In genomic region chr14:104729176-104729834, GRCh38 we compare ENCODE assay signal across 7 cellular contexts. TPM values are rescaled to one million over a fixed set of nuclear protein-coding genes. Genes with fewer than 3 reads are reported as not detected.
DNase-seq lines count a peak whose midpoint lies in the region; ATAC-seq, FAIRE-seq and TF ChIP-seq lines count a peak whose summit lies in the region.
"Not testable (repeated sequence)": the region's sequence is repeated elsewhere in the genome, so short reads cannot be mapped to it uniquely, and the experiment has no call there.

No MANE protein-coding gene starts in this region.

- not testable (repeated sequence) for ATAC-seq in A549; HepG2; stimulated activated naive B cell treated with anti-CD40 and anti-IgM and Interleukin-4, amounts not matched to agents 10 μg/mL and 1 μg/mL and 100 μg/mL, for 72 hours (replicated peaks)
- peak; percentile 53 for ATAC-seq in K562

- H3K36me3 ChIP-seq in K562 (ENCODE audit: control insufficient read depth, insufficient read depth, low read length); HepG2 (replicated peaks in 1 of 2; ENCODE audit: control insufficient read depth in 1 of 2, insufficient read depth in 2 of 2, low read length in 2 of 2); neuronal stem cell (replicated peaks in 1 of 2; ENCODE audit: control insufficient read depth in 2 of 2, insufficient read depth in 2 of 2, low read length in 2 of 2): not testable (repeated sequence)

- peak overlapping the region; percentile 38 to 54; a peak in 3 of 4 replicates for H3K9ac ChIP-seq in K562 (ENCODE audit: insufficient read depth in 1 of 2, low read depth in 2 of 2, low read length in 2 of 2)
- not testable (repeated sequence) for H3K9ac ChIP-seq in HepG2 (ENCODE audit: insufficient read depth, low read depth, low read length)
- H3K9ac ChIP-seq in neuronal stem cell (ENCODE audit: low read depth, low read length, poor library complexity) = peak overlapping the region; percentile 63

- H3K23ac ChIP-seq in neuronal stem cell (ENCODE audit: low read depth, low read length, poor library complexity) = peak overlapping the region; percentile 44

- H4K8ac ChIP-seq in neuronal stem cell (ENCODE audit: low read depth, low read length) = not testable (repeated sequence)

- H4K91ac ChIP-seq in neuronal stem cell (ENCODE audit: low read depth, low read length, poor library complexity) = not testable (repeated sequence)

- H3K4me2 ChIP-seq in A549; HepG2 (ENCODE audit: low read depth, low read length); neuronal stem cell (ENCODE audit: insufficient read depth, low read length, poor library complexity, severe bottlenecking): not testable (repeated sequence)
- H3K4me2 ChIP-seq in K562 (ENCODE audit: insufficient read depth, low read length) = peak overlapping the region; percentile 84

- not testable (repeated sequence) for H3K4me3 ChIP-seq in A549; K562; HepG2 (replicated peaks in 1 of 3; ENCODE audit: insufficient read depth in 1 of 3, low read depth in 2 of 3, low read length in 3 of 3); neuronal stem cell (ENCODE audit: low read length in 2 of 2)

- FAIRE-seq in A549 (lab: Jason Lieb, UNC); HepG2 (lab: Jason Lieb, UNC): not testable (repeated sequence)
- FAIRE-seq in K562 (lab: Jason Lieb, UNC) = peak; percentile 80

- H2BK5ac ChIP-seq in neuronal stem cell (ENCODE audit: low read length) = peak overlapping the region; percentile 19

- H2AFZ ChIP-seq in K562 (ENCODE audit: low read depth, low read length) = peak overlapping the region; percentile 87
- not testable (repeated sequence) for H2AFZ ChIP-seq in HepG2 (ENCODE audit: low read length); neuronal stem cell (ENCODE audit: low read length)

- H3K27me3 Mint-ChIP-seq in HFFc6 (ENCODE audit: insufficient read depth) = peaks cover 32% of the 10 kb centered on the region
- peaks cover 16 to 27% of the 10 kb centered on the region in 2 donors for H3K27me3 Mint-ChIP-seq in stimulated activated naive B cell treated with anti-CD40 and anti-IgM and Interleukin-4, amounts not matched to agents 10 μg/mL and 1 μg/mL and 100 μg/mL, for 72 hours

- H3K4ac ChIP-seq in neuronal stem cell (ENCODE audit: low read length) = not testable (repeated sequence)

- H2BK15ac ChIP-seq in neuronal stem cell (ENCODE audit: low read length) = not testable (repeated sequence)

- WGBS in A549 (ENCODE audit: missing lambda C conversion rate) = 80% methylated on average over 22 of the region's 73 CpGs
- 15% methylated on average over 7 of the region's 73 CpGs for WGBS in K562 (ENCODE audit: insufficient coverage, low coverage, missing lambda C conversion rate)
- 95% methylated on average over 64 of the region's 73 CpGs for WGBS in HepG2 (ENCODE audit: low lambda C conversion rate)
- no CpG with 5 or more reads among the region's 73 CpGs for WGBS in neuronal stem cell (ENCODE audit: extremely low coverage in 2 of 2, insufficient read length in 2 of 2, insufficient replicate concordance in 1 of 2), 2 donors

- H3K27ac ChIP-seq in A549; HepG2 (ENCODE audit: extremely low read length, insufficient read depth, low read length); neuronal stem cell (replicated peaks; ENCODE audit: low read length): not testable (repeated sequence)
- H3K27ac ChIP-seq in K562 (ENCODE audit: extremely low read depth, low read depth, low read length) = peak overlapping the region; percentile 91

- H3K9me3 ChIP-seq in A549; K562 (replicated peaks; ENCODE audit: control insufficient read depth, insufficient read depth, low read depth, low read length); HepG2 (ENCODE audit: low read length); neuronal stem cell (replicated peaks in 1 of 2; ENCODE audit: control insufficient read depth in 2 of 2, insufficient read depth in 1 of 2, low read depth in 1 of 2, low read length in 2 of 2): not testable (repeated sequence)

- not testable (repeated sequence) for TF ChIP-seq EP300 in A549 (IDR thresholded peaks at IDR 0.05); K562 (IDR thresholded peaks at IDR 0.05; ENCODE audit: low read length); HepG2 (IDR thresholded peaks at IDR 0.05; ENCODE audit: low read depth in 2 of 2, low read length in 2 of 2); HepG2 (CRISPR knock-in tag; IDR thresholded peaks at IDR 0.05; ENCODE audit: borderline replicate concordance)

- not testable (repeated sequence) for H3K27me3 ChIP-seq in K562 (ENCODE audit: control insufficient read depth in 2 of 2, insufficient read depth in 2 of 2, low read length in 2 of 2); HepG2 (ENCODE audit: control insufficient read depth in 1 of 2, insufficient read depth in 2 of 2, low read length in 2 of 2); neuronal stem cell (ENCODE audit: control insufficient read depth in 3 of 3, insufficient read depth in 3 of 3, low read depth in 1 of 3, low read length in 3 of 3)

- not testable (repeated sequence) for H2BK12ac ChIP-seq in neuronal stem cell (ENCODE audit: low read length)

- peak overlapping the region; percentile 90 for H2AK5ac ChIP-seq in neuronal stem cell (ENCODE audit: low read depth, low read length)

- in situ Hi-C loops in K562 (cut with MboI); HepG2 (cut with HindIII; ENCODE audit: extremely low pct_ligation_motif_present, low pct_unique_long_range_greater_than_20kb): not testable (repeated sequence)

- peak overlapping the region; percentile 29; the same call in 1 of the 2 replicates for H3K27ac Mint-ChIP-seq in HFFc6
- H3K27ac Mint-ChIP-seq in stimulated activated naive B cell treated with anti-CD40 and anti-IgM and Interleukin-4, amounts not matched to agents 10 μg/mL and 1 μg/mL and 100 μg/mL, for 72 hours = peak overlapping the region; percentile 27

- intact Hi-C loops in K562 (cut with micrococcal nuclease); HepG2 (cut with micrococcal nuclease; ENCODE audit: unreplicated experiment): not testable (repeated sequence)

- H3K4me3 Mint-ChIP-seq in HFFc6 = peak overlapping the region; percentile 64; the same call in 1 of the 2 replicates
- H3K4me3 Mint-ChIP-seq in stimulated activated naive B cell treated with anti-CD40 and anti-IgM and Interleukin-4, amounts not matched to agents 10 μg/mL and 1 μg/mL and 100 μg/mL, for 72 hours = not testable (repeated sequence)

- not testable (repeated sequence) for H3K36me3 Mint-ChIP-seq in HFFc6 (ENCODE audit: low read depth); stimulated activated naive B cell treated with anti-CD40 and anti-IgM and Interleukin-4, amounts not matched to agents 10 μg/mL and 1 μg/mL and 100 μg/mL, for 72 hours

- not testable (repeated sequence) for TF ChIP-seq CTCF in A549 (IDR thresholded peaks at IDR 0.05); HFFc6 (IDR thresholded peaks at IDR 0.05); HepG2 (CRISPR knock-in tag; IDR thresholded peaks at IDR 0.05)
- TF ChIP-seq CTCF in K562 (IDR thresholded peaks at IDR 0.05 in 2 of 3, conservative IDR thresholded peaks at IDR 0.05 in 1 of 3; ENCODE audit: insufficient read depth in 2 of 3, low read depth in 1 of 3, low read length in 3 of 3) = 0 out of 6 replicates have a peak, but pooled peaks of 1 of the 3 experiments have one; percentile 13

- not testable (repeated sequence) for BruUV-seq in K562 (replicated peaks; lab: Mats Ljungman, UMichigan); HepG2 (replicated peaks; lab: Mats Ljungman, UMichigan)

- peaks cover 15% of the 10 kb centered on the region for H3K79me2 ChIP-seq in K562 (ENCODE audit: control insufficient read depth, insufficient read depth, low read length)
- not testable (repeated sequence) for H3K79me2 ChIP-seq in HepG2 (ENCODE audit: insufficient read depth, low read length)

- TF ChIP-seq POLR2A in A549 (IDR thresholded peaks at IDR 0.05; ENCODE audit: low read length); HepG2 (IDR thresholded peaks at IDR 0.05; ENCODE audit: insufficient read depth in 1 of 2, low read depth in 2 of 2, low read length in 2 of 2): not testable (repeated sequence)
- peak; percentile 39; the same call in 1 of the 2 replicates for TF ChIP-seq POLR2A in K562 (conservative IDR thresholded peaks at IDR 0.05)

- CTCF ChIA-PET in A549 (lab: Yijun Ruan, JAX) = interaction anchor here (1.1 to 2.9 kb wide), 3 partner anchors 16 to 285 kb away, joined by 3 to 9 read pairs (median 4); no protein-coding TSS in a partner anchor
- CTCF ChIA-PET in K562 (lab: Yijun Ruan, JAX; ENCODE audit: low intra/inter-chr PET ratio); HepG2 (lab: Yijun Ruan, JAX; ENCODE audit: low intra/inter-chr PET ratio, low total read pairs): not testable (repeated sequence)

- DNase-seq in A549 (ENCODE audit: low read depth in 1 of 2, low spot score in 1 of 2); HFFc6; HepG2 (ENCODE audit: low spot score); neuronal stem cell (ENCODE audit: low spot score); stimulated activated naive B cell treated with anti-CD40 and anti-IgM and Interleukin-4, amounts not matched to agents 10 μg/mL and 1 μg/mL and 100 μg/mL, for 72 hours: not testable (repeated sequence)
- DNase-seq in SW480 (ENCODE audit: low spot score) (peak; percentile 68), K562 (ENCODE audit: extremely low read depth in 1 of 4, low spot score in 3 of 4) (peak; percentile 57 to 90 (median 70))

- not testable (repeated sequence) for H3K9me1 ChIP-seq in K562 (ENCODE audit: control insufficient read depth, insufficient read depth, low read length)

- not testable (repeated sequence) for H3K4me1 Mint-ChIP-seq in HFFc6 (ENCODE audit: low read depth); stimulated activated naive B cell treated with anti-CD40 and anti-IgM and Interleukin-4, amounts not matched to agents 10 μg/mL and 1 μg/mL and 100 μg/mL, for 72 hours

- POLR2A ChIA-PET in A549 (lab: Yijun Ruan, JAX); K562 (lab: Yijun Ruan, JAX): not testable (repeated sequence)
- POLR2A ChIA-PET in HepG2 (lab: Yijun Ruan, JAX) = interaction anchor here (7.7 kb wide), 1 partner anchor 22 kb away, joined by 68 read pairs; the partner anchor contains the start of gene SIVA1

- H3K9me3 Mint-ChIP-seq in HFFc6; stimulated activated naive B cell treated with anti-CD40 and anti-IgM and Interleukin-4, amounts not matched to agents 10 μg/mL and 1 μg/mL and 100 μg/mL, for 72 hours: not testable (repeated sequence)

- H2BK120ac ChIP-seq in neuronal stem cell (ENCODE audit: low read depth, low read length) = not testable (repeated sequence)

- H3K4me1 ChIP-seq in A549 (peaks cover 59% of the 10 kb centered on the region), K562 (replicated peaks in 1 of 2; ENCODE audit: control insufficient read depth in 2 of 2, insufficient read depth in 2 of 2, low read length in 2 of 2) (peaks cover 16 to 91% of the 10 kb centered on the region in 2 experiments), HepG2 (ENCODE audit: insufficient read depth, low read length) (peaks cover 72% of the 10 kb centered on the region), neuronal stem cell (ENCODE audit: control insufficient read depth in 2 of 2, insufficient read depth in 1 of 2, low read depth in 1 of 2, low read length in 2 of 2) (peaks cover 13 to 15% of the 10 kb centered on the region in 2 donors)

- H3K79me1 ChIP-seq in neuronal stem cell (ENCODE audit: low read depth, low read length) = peaks cover 11% of the 10 kb centered on the region

- H3K18ac ChIP-seq in neuronal stem cell (ENCODE audit: low read length) = not testable (repeated sequence)

- not testable (repeated sequence) for H4K20me1 ChIP-seq in K562 (replicated peaks; ENCODE audit: control insufficient read depth, insufficient read depth, low read length); HepG2 (ENCODE audit: insufficient read depth, low read length)

- peak overlapping the region; percentile 38 for H3K14ac ChIP-seq in neuronal stem cell (ENCODE audit: low read length)

- TF ChIP-seq RAD21 in A549 (conservative IDR thresholded peaks at IDR 0.05 in 1 of 2, IDR thresholded peaks at IDR 0.05 in 1 of 2); K562 (CRISPR knock-in tag; conservative IDR thresholded peaks at IDR 0.05 in 1 of 2, IDR thresholded peaks at IDR 0.05 in 1 of 2); HepG2 (CRISPR knock-in tag; IDR thresholded peaks at IDR 0.05): not testable (repeated sequence)

RNA-seq across cellular contexts. Expression of gene ADSS1, which starts 5.3 kb away (rescaled TPM):
- polyA plus RNA-seq in A549 (2011; rRNA removed) = 8.8 and 10.1 TPM in 2 replicates
- 6.0 and 6.2 TPM in 2 replicates for polyA plus RNA-seq in A549 (2012; cell fraction: cytosol; rRNA removed)
- 17.9 and 19.6 TPM in 2 replicates for polyA plus RNA-seq in A549 (2012; cell fraction: nucleus; rRNA removed)
- 6.2 to 8.3 TPM (median 7.4 TPM) in 3 replicates for polyA plus RNA-seq in A549 (2017; fragmentation: RNase III; extraction: RNeasy Plus Mini Kit Qiagen cat#74134 plus additional on column Dnase treatment)
- 6.5 and 9.5 TPM in 2 replicates for polyA minus RNA-seq in A549 (2011; rRNA and poly(A)+ RNA removed)
- total RNA-seq in HFFc6 (2021; fragmentation: NEBNext Ultra II Directional; extraction: Animal tissue kit (Norgen Biotek cat#: 25700)) = 1 to 10 TPM; 2.7 to 3.7 (median 3.3) TPM
- 17.1 and 35.0 TPM in 2 replicates for total RNA-seq in K562 (2011; cell fraction: chromatin; rRNA removed; ENCODE audit: low replicate concordance)
- 12.5 and 17.5 TPM in 2 replicates for total RNA-seq in K562 (2011; cell fraction: nucleolus; rRNA removed)
- 16.8 and 20.0 TPM in 2 replicates for total RNA-seq in K562 (2011; cell fraction: nucleoplasm; rRNA removed)
- 4.4 and 5.9 TPM in 2 replicates for total RNA-seq in K562 (2014; rRNA removed)
- total RNA-seq in K562 (2014; rRNA removed; fragmentation: Illumina TruSeq; extraction: Trizol) = 2.0 and 2.2 TPM in 2 replicates
- total RNA-seq in K562 (2015; rRNA removed; fragmentation: Illumina TruSeq; extraction: Trizol) = 3.5 and 3.6 TPM in 2 replicates
- 4.2 and 4.9 TPM in 2 replicates for total RNA-seq in K562 (2021)
- polyA plus RNA-seq in K562 (2011; rRNA removed) = 4.2 and 5.2 TPM in 2 replicates
- 2.7 and 4.0 TPM in 2 replicates for polyA plus RNA-seq in K562 (2011; cell fraction: cytosol; rRNA removed)
- 39.1 and 54.9 TPM in 2 replicates for polyA plus RNA-seq in K562 (2011; cell fraction: nucleus; rRNA removed)
- polyA plus RNA-seq in K562 (2012) = 6.0 and 16.4 TPM in 2 replicates
- 3.9 and 4.3 TPM in 2 replicates for polyA plus RNA-seq in K562 (2014; fragmentation: Illumina TruSeq; extraction: Trizol)
- under 1 TPM; 0.53 to 0.74 TPM for polyA plus RNA-seq in K562 (2014; fragmentation: Nextera tagmentation; extraction: Ambion mirVana)
- polyA plus RNA-seq in K562 (2014; rRNA removed) = 3.6 and 5.3 TPM in 2 replicates
- polyA minus RNA-seq in K562 (2011; rRNA and poly(A)+ RNA removed) = 2.6 and 2.7 TPM in 2 replicates
- polyA minus RNA-seq in K562 (2011; cell fraction: cytosol; rRNA and poly(A)+ RNA removed) = 1.3 and 1.6 TPM in 2 replicates
- 6.4 and 9.8 TPM in 2 replicates for polyA minus RNA-seq in K562 (2011; cell fraction: nucleus; rRNA and poly(A)+ RNA removed)
- 0.98 and 1.0 TPM in 2 replicates for total RNA-seq in HepG2 (2016; rRNA removed; fragmentation: Illumina TruSeq; extraction: Trizol)
- total RNA-seq in HepG2 (2016; cell fraction: cytosol; rRNA removed; fragmentation: Illumina TruSeq; extraction: Trizol; ENCODE audit: low read depth) = 0.81 and 1.1 TPM in 2 replicates
- 0.56 and 1.3 TPM in 2 replicates for total RNA-seq in HepG2 (2016; cell fraction: insoluble cytoplasmic fraction; rRNA removed; fragmentation: Illumina TruSeq; extraction: Trizol)
- total RNA-seq in HepG2 (2016; cell fraction: membrane; rRNA removed; fragmentation: Illumina TruSeq; extraction: Trizol) = 1.6 and 1.9 TPM in 2 replicates
- total RNA-seq in HepG2 (2016; cell fraction: nucleus; rRNA removed; fragmentation: Illumina TruSeq; extraction: Trizol) = 1.3 and 1.5 TPM in 2 replicates
- polyA plus RNA-seq in HepG2 (2011; rRNA removed) = 36.7 and 45.2 TPM in 2 replicates
- 20.7 and 22.4 TPM in 2 replicates for polyA plus RNA-seq in HepG2 (2011; cell fraction: cytosol; rRNA removed)
- polyA plus RNA-seq in HepG2 (2011; cell fraction: nucleus; rRNA removed) = 219 and 230 TPM in 2 replicates
- polyA plus RNA-seq in HepG2 (2012) = 37.3 and 46.9 TPM in 2 replicates
- 0.70 and 1.5 TPM in 2 replicates for polyA plus RNA-seq in HepG2 (2016; cell fraction: cytosol; fragmentation: Illumina TruSeq; extraction: Trizol; ENCODE audit: low read depth)
- 1.3 and 2.2 TPM in 2 replicates for polyA plus RNA-seq in HepG2 (2016; cell fraction: insoluble cytoplasmic fraction; fragmentation: Illumina TruSeq; extraction: Trizol; ENCODE audit: low read depth)
- 1.5 and 2.0 TPM in 2 replicates for polyA plus RNA-seq in HepG2 (2016; cell fraction: membrane; fragmentation: Illumina TruSeq; extraction: Trizol; ENCODE audit: low read depth)
- polyA plus RNA-seq in HepG2 (2016; cell fraction: nucleus; fragmentation: Illumina TruSeq; extraction: Trizol; ENCODE audit: insufficient read depth, low read depth) = 3.7 and 4.4 TPM in 2 replicates
- 12.3 and 14.1 TPM in 2 replicates for polyA minus RNA-seq in HepG2 (2011; rRNA and poly(A)+ RNA removed; ENCODE audit: low replicate concordance)
- 6.8 and 7.6 TPM in 2 replicates for polyA minus RNA-seq in HepG2 (2011; cell fraction: cytosol; rRNA and poly(A)+ RNA removed)
- 30.6 and 31.2 TPM in 2 replicates for polyA minus RNA-seq in HepG2 (2011; cell fraction: nucleus; rRNA and poly(A)+ RNA removed)
- polyA plus RNA-seq in neuronal stem cell (2013, experiment 1 of 2) = 23.8 TPM
- polyA plus RNA-seq in neuronal stem cell (2013, experiment 2 of 2) = 21.4 TPM

RNA-seq across cellular contexts. Expression of gene SIVA1, which starts 23.6 kb away (rescaled TPM):
- polyA plus RNA-seq in A549 (2011; rRNA removed) = 90.0 and 94.2 TPM in 2 replicates
- 477 and 601 TPM in 2 replicates for polyA plus RNA-seq in A549 (2012; cell fraction: cytosol; rRNA removed)
- polyA plus RNA-seq in A549 (2012; cell fraction: nucleus; rRNA removed) = 376 and 581 TPM in 2 replicates
- polyA plus RNA-seq in A549 (2017; fragmentation: RNase III; extraction: RNeasy Plus Mini Kit Qiagen cat#74134 plus additional on column Dnase treatment) = 157 to 169 TPM (median 163 TPM) in 3 replicates
- polyA minus RNA-seq in A549 (2011; rRNA and poly(A)+ RNA removed) = 12.3 and 14.4 TPM in 2 replicates
- 10 to 100 TPM; 78.3 to 95.8 (median 82.5) TPM for total RNA-seq in HFFc6 (2021; fragmentation: NEBNext Ultra II Directional; extraction: Animal tissue kit (Norgen Biotek cat#: 25700))
- 12.2 and 40.0 TPM in 2 replicates for total RNA-seq in K562 (2011; cell fraction: chromatin; rRNA removed; ENCODE audit: low replicate concordance)
- 43.4 and 62.2 TPM in 2 replicates for total RNA-seq in K562 (2011; cell fraction: nucleolus; rRNA removed)
- total RNA-seq in K562 (2011; cell fraction: nucleoplasm; rRNA removed) = 31.2 and 34.7 TPM in 2 replicates
- total RNA-seq in K562 (2014; rRNA removed) = 186 and 216 TPM in 2 replicates
- total RNA-seq in K562 (2014; rRNA removed; fragmentation: Illumina TruSeq; extraction: Trizol) = 4.8 and 6.1 TPM in 2 replicates
- total RNA-seq in K562 (2015; rRNA removed; fragmentation: Illumina TruSeq; extraction: Trizol) = 55.9 and 57.8 TPM in 2 replicates
- total RNA-seq in K562 (2021) = 111 and 113 TPM in 2 replicates
- 54.2 and 66.2 TPM in 2 replicates for polyA plus RNA-seq in K562 (2011; rRNA removed)
- 115 and 354 TPM in 2 replicates for polyA plus RNA-seq in K562 (2011; cell fraction: cytosol; rRNA removed)
- 75.6 and 121 TPM in 2 replicates for polyA plus RNA-seq in K562 (2011; cell fraction: nucleus; rRNA removed)
- polyA plus RNA-seq in K562 (2012) = 69.5 and 80.9 TPM in 2 replicates
- 7.8 and 43.9 TPM in 2 replicates for polyA plus RNA-seq in K562 (2014; fragmentation: Illumina TruSeq; extraction: Trizol)
- polyA plus RNA-seq in K562 (2014; fragmentation: Nextera tagmentation; extraction: Ambion mirVana) = 10 to 100 TPM in 1 of 2 experiments, 1 to 10 TPM in 1; 4.2 to 20.6 TPM
- 138 and 148 TPM in 2 replicates for polyA plus RNA-seq in K562 (2014; rRNA removed)
- 6.6 and 10.6 TPM in 2 replicates for polyA minus RNA-seq in K562 (2011; rRNA and poly(A)+ RNA removed)
- polyA minus RNA-seq in K562 (2011; cell fraction: cytosol; rRNA and poly(A)+ RNA removed) = 31.0 and 34.2 TPM in 2 replicates
- 16.2 and 20.1 TPM in 2 replicates for polyA minus RNA-seq in K562 (2011; cell fraction: nucleus; rRNA and poly(A)+ RNA removed)
- 153 and 186 TPM in 2 replicates for total RNA-seq in HepG2 (2016; rRNA removed; fragmentation: Illumina TruSeq; extraction: Trizol)
- 171 and 229 TPM in 2 replicates for total RNA-seq in HepG2 (2016; cell fraction: cytosol; rRNA removed; fragmentation: Illumina TruSeq; extraction: Trizol; ENCODE audit: low read depth)
- total RNA-seq in HepG2 (2016; cell fraction: insoluble cytoplasmic fraction; rRNA removed; fragmentation: Illumina TruSeq; extraction: Trizol) = 166 and 191 TPM in 2 replicates
- total RNA-seq in HepG2 (2016; cell fraction: membrane; rRNA removed; fragmentation: Illumina TruSeq; extraction: Trizol) = 186 and 219 TPM in 2 replicates
- 86.2 and 101 TPM in 2 replicates for total RNA-seq in HepG2 (2016; cell fraction: nucleus; rRNA removed; fragmentation: Illumina TruSeq; extraction: Trizol)
- 123 and 142 TPM in 2 replicates for polyA plus RNA-seq in HepG2 (2011; rRNA removed)
- 108 and 239 TPM in 2 replicates for polyA plus RNA-seq in HepG2 (2011; cell fraction: cytosol; rRNA removed)
- polyA plus RNA-seq in HepG2 (2011; cell fraction: nucleus; rRNA removed) = 125 and 162 TPM in 2 replicates
- 61.3 and 68.1 TPM in 2 replicates for polyA plus RNA-seq in HepG2 (2012)
- 162 and 202 TPM in 2 replicates for polyA plus RNA-seq in HepG2 (2016; cell fraction: cytosol; fragmentation: Illumina TruSeq; extraction: Trizol; ENCODE audit: low read depth)
- polyA plus RNA-seq in HepG2 (2016; cell fraction: insoluble cytoplasmic fraction; fragmentation: Illumina TruSeq; extraction: Trizol; ENCODE audit: low read depth) = 128 and 130 TPM in 2 replicates
- 134 and 168 TPM in 2 replicates for polyA plus RNA-seq in HepG2 (2016; cell fraction: membrane; fragmentation: Illumina TruSeq; extraction: Trizol; ENCODE audit: low read depth)
- 129 and 133 TPM in 2 replicates for polyA plus RNA-seq in HepG2 (2016; cell fraction: nucleus; fragmentation: Illumina TruSeq; extraction: Trizol; ENCODE audit: insufficient read depth, low read depth)
- 49.5 and 64.5 TPM in 2 replicates for polyA minus RNA-seq in HepG2 (2011; rRNA and poly(A)+ RNA removed; ENCODE audit: low replicate concordance)
- polyA minus RNA-seq in HepG2 (2011; cell fraction: cytosol; rRNA and poly(A)+ RNA removed) = 22.7 and 31.5 TPM in 2 replicates
- polyA minus RNA-seq in HepG2 (2011; cell fraction: nucleus; rRNA and poly(A)+ RNA removed) = 17.3 and 18.4 TPM in 2 replicates
- 109 TPM for polyA plus RNA-seq in neuronal stem cell (2013, experiment 1 of 2)
- polyA plus RNA-seq in neuronal stem cell (2013, experiment 2 of 2) = 114 TPM

RNA-seq across cellular contexts. Expression of gene INF2, which starts 39.9 kb away (rescaled TPM):
- 23.6 and 24.7 TPM in 2 replicates for polyA plus RNA-seq in A549 (2011; rRNA removed)
- 68.4 and 94.0 TPM in 2 replicates for polyA plus RNA-seq in A549 (2012; cell fraction: cytosol; rRNA removed)
- 224 and 375 TPM in 2 replicates for polyA plus RNA-seq in A549 (2012; cell fraction: nucleus; rRNA removed)
- 71.2 to 76.6 TPM (median 72.0 TPM) in 3 replicates for polyA plus RNA-seq in A549 (2017; fragmentation: RNase III; extraction: RNeasy Plus Mini Kit Qiagen cat#74134 plus additional on column Dnase treatment)
- polyA minus RNA-seq in A549 (2011; rRNA and poly(A)+ RNA removed) = 19.6 and 27.7 TPM in 2 replicates
- total RNA-seq in HFFc6 (2021; fragmentation: NEBNext Ultra II Directional; extraction: Animal tissue kit (Norgen Biotek cat#: 25700)) = 100 to 1,000 TPM; 111 to 121 (median 116) TPM
- total RNA-seq in K562 (2011; cell fraction: chromatin; rRNA removed; ENCODE audit: low replicate concordance) = 30.6 and 91.0 TPM in 2 replicates
- total RNA-seq in K562 (2011; cell fraction: nucleolus; rRNA removed) = 44.5 and 47.5 TPM in 2 replicates
- total RNA-seq in K562 (2011; cell fraction: nucleoplasm; rRNA removed) = 33.6 and 37.9 TPM in 2 replicates
- 24.9 and 28.8 TPM in 2 replicates for total RNA-seq in K562 (2014; rRNA removed)
- 2.8 and 4.4 TPM in 2 replicates for total RNA-seq in K562 (2014; rRNA removed; fragmentation: Illumina TruSeq; extraction: Trizol)
- 7.8 and 8.7 TPM in 2 replicates for total RNA-seq in K562 (2015; rRNA removed; fragmentation: Illumina TruSeq; extraction: Trizol)
- total RNA-seq in K562 (2021) = 30.7 and 31.3 TPM in 2 replicates
- 8.3 and 13.8 TPM in 2 replicates for polyA plus RNA-seq in K562 (2011; rRNA removed)
- polyA plus RNA-seq in K562 (2011; cell fraction: cytosol; rRNA removed) = 13.6 and 29.1 TPM in 2 replicates
- 35.1 and 63.6 TPM in 2 replicates for polyA plus RNA-seq in K562 (2011; cell fraction: nucleus; rRNA removed)
- 15.0 and 19.9 TPM in 2 replicates for polyA plus RNA-seq in K562 (2012)
- 7.2 and 12.4 TPM in 2 replicates for polyA plus RNA-seq in K562 (2014; fragmentation: Illumina TruSeq; extraction: Trizol)
- 1 to 10 TPM in 1 of 2 experiments, under 1 TPM in 1; 0.56 to 1.4 TPM for polyA plus RNA-seq in K562 (2014; fragmentation: Nextera tagmentation; extraction: Ambion mirVana)
- 26.2 and 28.2 TPM in 2 replicates for polyA plus RNA-seq in K562 (2014; rRNA removed)
- polyA minus RNA-seq in K562 (2011; rRNA and poly(A)+ RNA removed) = 3.5 and 6.1 TPM in 2 replicates
- polyA minus RNA-seq in K562 (2011; cell fraction: cytosol; rRNA and poly(A)+ RNA removed) = 8.0 and 13.7 TPM in 2 replicates
- 9.4 and 12.0 TPM in 2 replicates for polyA minus RNA-seq in K562 (2011; cell fraction: nucleus; rRNA and poly(A)+ RNA removed)
- total RNA-seq in HepG2 (2016; rRNA removed; fragmentation: Illumina TruSeq; extraction: Trizol) = 16.4 and 18.1 TPM in 2 replicates
- 11.2 and 14.6 TPM in 2 replicates for total RNA-seq in HepG2 (2016; cell fraction: cytosol; rRNA removed; fragmentation: Illumina TruSeq; extraction: Trizol; ENCODE audit: low read depth)
- total RNA-seq in HepG2 (2016; cell fraction: insoluble cytoplasmic fraction; rRNA removed; fragmentation: Illumina TruSeq; extraction: Trizol) = 17.0 and 18.3 TPM in 2 replicates
- 23.4 and 24.7 TPM in 2 replicates for total RNA-seq in HepG2 (2016; cell fraction: membrane; rRNA removed; fragmentation: Illumina TruSeq; extraction: Trizol)
- total RNA-seq in HepG2 (2016; cell fraction: nucleus; rRNA removed; fragmentation: Illumina TruSeq; extraction: Trizol) = 17.7 and 25.0 TPM in 2 replicates
- polyA plus RNA-seq in HepG2 (2011; rRNA removed) = 26.4 and 33.4 TPM in 2 replicates
- 14.8 and 26.4 TPM in 2 replicates for polyA plus RNA-seq in HepG2 (2011; cell fraction: cytosol; rRNA removed)
- 229 and 296 TPM in 2 replicates for polyA plus RNA-seq in HepG2 (2011; cell fraction: nucleus; rRNA removed)
- 28.4 and 33.9 TPM in 2 replicates for polyA plus RNA-seq in HepG2 (2012)
- 13.6 and 14.2 TPM in 2 replicates for polyA plus RNA-seq in HepG2 (2016; cell fraction: cytosol; fragmentation: Illumina TruSeq; extraction: Trizol; ENCODE audit: low read depth)
- polyA plus RNA-seq in HepG2 (2016; cell fraction: insoluble cytoplasmic fraction; fragmentation: Illumina TruSeq; extraction: Trizol; ENCODE audit: low read depth) = 20.2 and 25.5 TPM in 2 replicates
- 17.5 and 20.7 TPM in 2 replicates for polyA plus RNA-seq in HepG2 (2016; cell fraction: membrane; fragmentation: Illumina TruSeq; extraction: Trizol; ENCODE audit: low read depth)
- 61.5 and 67.7 TPM in 2 replicates for polyA plus RNA-seq in HepG2 (2016; cell fraction: nucleus; fragmentation: Illumina TruSeq; extraction: Trizol; ENCODE audit: insufficient read depth, low read depth)
- polyA minus RNA-seq in HepG2 (2011; rRNA and poly(A)+ RNA removed; ENCODE audit: low replicate concordance) = 34.0 and 46.7 TPM in 2 replicates
- polyA minus RNA-seq in HepG2 (2011; cell fraction: cytosol; rRNA and poly(A)+ RNA removed) = 23.8 and 25.1 TPM in 2 replicates
- polyA minus RNA-seq in HepG2 (2011; cell fraction: nucleus; rRNA and poly(A)+ RNA removed) = 29.2 and 32.3 TPM in 2 replicates
- 19.0 TPM for polyA plus RNA-seq in neuronal stem cell (2013, experiment 1 of 2)
- polyA plus RNA-seq in neuronal stem cell (2013, experiment 2 of 2) = 19.6 TPM
